8 cellular contexts compared by ENCODE assay signal in the genomic region with DNA sequence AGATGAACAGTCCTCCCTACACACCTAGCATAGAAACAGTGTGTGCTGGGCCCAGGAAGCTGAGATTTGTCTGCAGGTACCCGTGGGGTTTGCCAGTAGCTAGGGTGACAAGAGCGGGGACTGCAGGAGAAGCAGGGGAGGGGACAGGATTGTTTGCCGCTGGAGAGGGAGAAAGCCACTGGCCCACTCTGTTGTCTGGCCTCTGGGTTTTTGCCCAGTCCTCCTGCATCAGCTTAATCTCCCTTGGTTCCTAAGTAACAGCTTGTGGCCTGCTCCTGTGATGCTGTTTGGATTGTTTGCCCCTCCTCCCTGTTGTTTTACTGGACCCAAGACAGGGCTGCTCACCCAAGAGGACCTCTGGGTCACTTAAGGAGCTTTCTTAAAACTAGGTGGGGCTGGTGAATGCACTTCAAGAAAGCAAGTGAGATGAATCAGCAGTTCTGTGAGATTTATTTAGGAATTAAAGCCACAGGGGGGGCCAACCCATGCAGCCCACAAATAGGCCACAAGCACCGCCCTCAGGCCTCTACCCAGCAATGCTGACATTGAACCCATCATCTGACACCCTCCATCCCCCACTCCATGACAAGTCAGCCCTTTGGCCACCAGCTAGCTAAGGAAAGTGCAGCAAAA.
DNase-seq lines count a peak whose midpoint lies in the region; ATAC-seq and TF ChIP-seq lines count a peak whose summit lies in the region.

No MANE protein-coding gene starts in this region.

- H3K4me1 Mint-ChIP-seq in brain, result peaks cover 17% of the 10 kb centered on the region

- ATAC-seq in lung (ENCODE audit: insufficient read depth, low FRiP score) (peak; percentile 35), GM18517 (IDR thresholded peaks at IDR 0.05; ENCODE audit: unreplicated experiment) (no peak), GM21381 (IDR thresholded peaks at IDR 0.05; ENCODE audit: unreplicated experiment) (no peak), GM18867 (IDR thresholded peaks at IDR 0.05; ENCODE audit: unreplicated experiment) (no peak), HG02885 (IDR thresholded peaks at IDR 0.05; ENCODE audit: poor library complexity, unreplicated experiment) (no peak)

- peaks cover 0 to 1% of the 10 kb centered on the region in 2 donors for H3K4me1 ChIP-seq in lung (ENCODE audit: control insufficient read depth in 2 of 2, insufficient read depth in 2 of 2, low read length in 2 of 2)

- TF ChIP-seq CTCF in brain (conservative IDR thresholded peaks at IDR 0.05), result no peak
- TF ChIP-seq CTCF in lung (IDR thresholded peaks at IDR 0.05; ENCODE audit: control extremely low read depth, extremely low read depth), result no peak

- H3K36me3 ChIP-seq in lung (ENCODE audit: control insufficient read depth in 2 of 2, insufficient read depth in 2 of 2, low read length in 2 of 2), result no peaks in the 10 kb centered on the region

- H3K27me3 Mint-ChIP-seq in brain, result peaks cover 5% of the 10 kb centered on the region

- WGBS in lung, 2 donors, result 62 to 75% methylated on average over 4 of the region's 4 CpGs

- H3K4me3 Mint-ChIP-seq in brain, result no peak overlapping the region

- H3K9me3 Mint-ChIP-seq in brain, result no peaks in the 10 kb centered on the region

- H3K9me3 ChIP-seq in lung (ENCODE audit: control insufficient read depth in 2 of 2, insufficient read depth in 1 of 2, low read length in 1 of 2), result no peaks in the 10 kb centered on the region

- H3K27ac ChIP-seq in lung (ENCODE audit: low read depth in 1 of 2, low read length in 1 of 2), result no peak overlapping the region

- DNase-seq in AG20443 (ENCODE audit: low spot score), result peak; percentile 79
- peak; percentile 91 for DNase-seq in HS-27A (ENCODE audit: low read depth)
- DNase-seq in lung (ENCODE audit: low spot score), result no peak

- H3K27ac Mint-ChIP-seq in brain, result peak overlapping the region in 4 of 5 experiments; percentile 29 to 74 (median 38)

- no peak overlapping the region for H3K4me3 ChIP-seq in lung

- no peaks in the 10 kb centered on the region for H3K27me3 ChIP-seq in lung (ENCODE audit: control insufficient read depth, insufficient read depth)

- no peaks in the 10 kb centered on the region for H3K36me3 Mint-ChIP-seq in brain
